ENCODE assay signal across 29 cellular contexts in the genomic region with DNA sequence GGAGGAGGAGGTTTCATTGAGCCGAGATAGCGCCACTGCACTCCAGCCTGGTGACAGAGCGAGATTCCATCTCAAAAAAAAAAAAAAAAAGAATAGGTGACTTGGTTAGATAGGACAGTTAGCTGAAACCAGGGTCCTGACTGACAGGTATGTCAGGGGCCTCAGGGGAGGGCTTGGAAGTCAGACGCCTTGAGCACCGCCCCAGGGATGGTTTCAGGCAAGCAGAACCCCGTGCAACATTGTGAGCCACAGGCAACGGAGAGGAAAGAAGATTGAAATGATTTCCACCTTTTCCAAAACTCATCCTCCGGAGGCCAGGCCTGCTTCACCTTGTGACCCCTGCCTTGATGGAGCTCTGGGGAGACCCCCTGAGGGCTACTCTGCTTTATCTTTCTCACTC. TPM values are rescaled to one million over a fixed set of nuclear protein-coding genes. Genes with fewer than 3 reads are reported as not detected.
"Had no signal": no experiment of that assay in that cellular context is flagged by ENCODE, and none has a peak within 500 bp of the region (broad histone marks: within the 10 kb centered on the region; RNA-seq: fewer than 3 reads in every experiment).

No MANE protein-coding gene starts in this region.

- H3K27me3 ChIP-seq: stomach, suprapubic skin, testis, thyroid gland, tibial artery, tibial nerve, transverse colon, upper lobe of left lung, uterus, vagina had no signal

- ATAC-seq: stimulated activated effector memory CD8-positive, alpha-beta T cell treated with anti-CD3 and anti-CD28 coated beads, Interleukin-12 subunit alpha, Interleukin-12 subunit beta, amount 100 ng/mL, for 72 hours; stimulated activated memory B cell treated with anti-CD40 and anti-IgM and Interleukin-4, amounts not matched to agents 10 μg/mL and 1 μg/mL and 100 μg/mL, for 72 hours; stimulated activated naive B cell treated with anti-CD40 and anti-IgM and Interleukin-4, amounts not matched to agents 10 μg/mL and 1 μg/mL and 100 μg/mL, for 72 hours; stimulated activated naive CD8-positive, alpha-beta T cell treated with anti-CD3 and anti-CD28 coated beads, Interleukin-15, amount 100 ng/mL, for 72 hours; stimulated activated naive CD8-positive, alpha-beta T cell treated with anti-CD3 and anti-CD28 coated beads, Interleukin-15, Interleukin-2, amounts not matched to agents 100 U/mL and 50 U/mL, for 24 hours had no signal

- H3K4me3 ChIP-seq: stomach, suprapubic skin, testis, thoracic aorta, thyroid gland, tibial artery, tibial nerve, transverse colon, upper lobe of left lung, uterus, vagina had no signal

- H3K27ac ChIP-seq: stomach, suprapubic skin, testis, thyroid gland, tibial nerve, transverse colon, upper lobe of left lung, uterus, vagina had no signal

- H3K4me1 ChIP-seq: stomach, suprapubic skin, testis, thyroid gland, tibial nerve, transverse colon, upper lobe of left lung, uterus, vagina had no signal

- H3K36me3 ChIP-seq: stomach, suprapubic skin, thoracic aorta, thyroid gland, tibial artery, tibial nerve, transverse colon, upper lobe of left lung, uterus, vagina had no signal

- DNase-seq: stimulated activated CD4-positive, alpha-beta T cell treated with anti-CD3 and anti-CD28 coated beads, Interleukin-2, amount 100 ng/mL, for 24 hours; stimulated activated CD4-positive, alpha-beta T cell treated with anti-CD3 and anti-CD28 coated beads, Interleukin-2, amount 100 ng/mL, for 48 hours; stimulated activated CD4-positive, alpha-beta T cell treated with anti-CD3 and anti-CD28 coated beads, Interleukin-4, amount 100 ng/mL, for 1 hour; stimulated activated CD4-positive, alpha-beta T cell treated with anti-CD3 and anti-CD28 coated beads, Interleukin-4, amount 100 ng/mL, for 24 hours; stimulated activated CD4-positive, alpha-beta T cell treated with anti-CD3 and anti-CD28 coated beads, Interleukin-4, amount 100 ng/mL, for 4 hours; stimulated activated CD8-positive, alpha-beta memory T cell treated with anti-CD3 and anti-CD28 coated beads, Interleukin-4, amount 100 ng/mL, for 48 hours; stimulated activated naive B cell treated with anti-CD40 and anti-IgM and Interleukin-4, amounts not matched to agents 10 μg/mL and 1 μg/mL and 100 μg/mL, for 72 hours; stimulated activated naive CD4-positive, alpha-beta T cell; stimulated activated naive CD4-positive, alpha-beta T cell treated with Interleukin-2 at 50 U/mL for 16 hours; stimulated activated naive CD8-positive, alpha-beta T cell treated with anti-CD3 and anti-CD28 coated beads, Interleukin-15, amount 100 ng/mL, for 72 hours; stimulated activated naive CD8-positive, alpha-beta T cell treated with anti-CD3 and anti-CD28 coated beads, Interleukin-15, Interleukin-2, amounts not matched to agents 100 U/mL and 50 U/mL, for 24 hours; stomach; substantia nigra; testis; thyroid gland; tibial artery; transverse colon; upper lobe of left lung; uterus had no signal

- H3K9me3 ChIP-seq: stomach, suprapubic skin, testis, thoracic aorta, thyroid gland, tibial artery, tibial nerve, transverse colon, upper lobe of left lung, uterus, vagina had no signal

RNA-seq across cellular contexts. Expression of gene UCMA, which starts 8.6 kb away (rescaled TPM):
- total RNA-seq: stomach, subcutaneous adipose tissue, suprapubic skin, temporal lobe, thoracic aorta, thyroid gland, tibial nerve, transverse colon, upper lobe of left lung, ureter, urinary bladder, vagina had no signal
- polyA plus RNA-seq: stomach, urinary bladder had no signal
